In genomic region chrX:7156879-7157278, GRCh38 we compare ENCODE assay signal across 9 cellular contexts.
"Had no signal": no experiment of that assay in that cellular context is flagged by ENCODE, and none has a peak within 500 bp of the region (broad histone marks: within the 10 kb centered on the region; RNA-seq: fewer than 3 reads in every experiment).

No MANE protein-coding gene starts in this region.

- ATAC-seq: HCT116 had no signal

- H3K9me3 Mint-ChIP-seq: HFFc6, IgD-negative memory B cell had no signal

- H3K4me3 ChIP-seq: GM23248, HAP-1 had no signal

- DNase-seq: GM23248, GOT3, H7, HFFc6, KG1 had no signal

- H3K27ac Mint-ChIP-seq: HFFc6, IgD-negative memory B cell had no signal

- H3K4me1 Mint-ChIP-seq: IgD-negative memory B cell had no signal

- H3K4me1 ChIP-seq: HAP-1 had no signal

- H3K36me3 ChIP-seq: HAP-1 had no signal

- H3K9ac ChIP-seq: GM23248 had no signal

- H3K27ac ChIP-seq: GM23248, HL-60 had no signal

- H3K4me3 Mint-ChIP-seq: HFFc6, IgD-negative memory B cell had no signal

- H2AFZ ChIP-seq: GM23248 had no signal

- H3K27me3 Mint-ChIP-seq: IgD-negative memory B cell had no signal

- H3K9me3 ChIP-seq: HAP-1 had no signal
